ENCODE assay signal across 23 cellular contexts in genomic region chr7:93004906-93005305, GRCh38.
DNase-seq lines count a peak whose midpoint lies in the region; ATAC-seq, FAIRE-seq and TF ChIP-seq lines count a peak whose summit lies in the region.
"Had no signal": no experiment of that assay in that cellular context is flagged by ENCODE, and none has a peak within 500 bp of the region (broad histone marks: within the 10 kb centered on the region; RNA-seq: fewer than 3 reads in every experiment).

No MANE protein-coding gene starts in this region.

- POLR2A ChIA-PET in K562 (lab: Yijun Ruan, JAX), result interaction anchor here (0.7 to 1.6 kb wide), 4 partner anchors 9 to 629 kb away, joined by 3 to 6 read pairs (median 4); no protein-coding TSS in a partner anchor

- peak; percentile 89 for FAIRE-seq in K562 (lab: Jason Lieb, UNC)
- FAIRE-seq: A204.1, G401.6, GM12891, GM19239 had no signal

- no peaks in the 10 kb centered on the region for H3K9me1 ChIP-seq in K562 (ENCODE audit: control insufficient read depth, insufficient read depth, low read length)

- H2BK5ac ChIP-seq in neuronal stem cell (ENCODE audit: low read length), result no peak overlapping the region

- no peak overlapping the region for H3K4ac ChIP-seq in neuronal stem cell (ENCODE audit: low read length)

- H3K27me3 ChIP-seq in K562 (ENCODE audit: control insufficient read depth in 2 of 2, insufficient read depth in 2 of 2, low read length in 2 of 2) (no peaks in the 10 kb centered on the region), neuronal stem cell (ENCODE audit: control insufficient read depth in 3 of 3, insufficient read depth in 3 of 3, low read depth in 1 of 3, low read length in 3 of 3) (no peaks in the 10 kb centered on the region), suprapubic skin (no peaks in the 10 kb centered on the region)
- H3K27me3 ChIP-seq: BLaER1 had no signal

- no peak overlapping the region for H2BK15ac ChIP-seq in neuronal stem cell (ENCODE audit: low read length)

- peak overlapping the region; percentile 58 for H3K4me2 ChIP-seq in K562 (ENCODE audit: insufficient read depth, low read length)
- no peak overlapping the region for H3K4me2 ChIP-seq in neuronal stem cell (ENCODE audit: insufficient read depth, low read length, poor library complexity, severe bottlenecking)
- H3K4me2 ChIP-seq: BLaER1 had no signal

- no peaks in the 10 kb centered on the region for H3K36me3 ChIP-seq in K562 (ENCODE audit: control insufficient read depth, insufficient read depth, low read length)
- H3K36me3 ChIP-seq in neuronal stem cell (replicated peaks in 1 of 2; ENCODE audit: control insufficient read depth in 2 of 2, insufficient read depth in 2 of 2, low read length in 2 of 2), result no peaks in the 10 kb centered on the region
- no peaks in the 10 kb centered on the region for H3K36me3 ChIP-seq in suprapubic skin
- H3K36me3 ChIP-seq: BE2C, BLaER1 had no signal

- no peaks in the 10 kb centered on the region for H4K20me1 ChIP-seq in K562 (replicated peaks; ENCODE audit: control insufficient read depth, insufficient read depth, low read length)
- H4K20me1 ChIP-seq: BLaER1 had no signal

- H3K9ac ChIP-seq in K562 (ENCODE audit: insufficient read depth in 1 of 2, low read depth in 2 of 2, low read length in 2 of 2) (0 out of 4 replicates have a peak overlapping the region, but pooled peaks of 1 of the 2 experiments have one; percentile 23), neuronal stem cell (ENCODE audit: low read depth, low read length, poor library complexity) (no peak overlapping the region)
- H3K9ac ChIP-seq: BLaER1 had no signal

- ATAC-seq in K562 (peak; percentile 91), HG03432 (IDR thresholded peaks at IDR 0.05; ENCODE audit: unreplicated experiment) (no peak), HG02970 (IDR thresholded peaks at IDR 0.05; ENCODE audit: low FRiP score, unreplicated experiment) (no peak)

- H3K18ac ChIP-seq in neuronal stem cell (ENCODE audit: low read length), result no peak overlapping the region

- H4K91ac ChIP-seq in neuronal stem cell (ENCODE audit: low read depth, low read length, poor library complexity), result peak overlapping the region; percentile 86

- no peak overlapping the region for H3K4me3 ChIP-seq in K562
- H3K4me3 ChIP-seq in neuronal stem cell (ENCODE audit: low read length in 2 of 2), result no peak overlapping the region
- no peak overlapping the region for H3K4me3 ChIP-seq in suprapubic skin
- H3K4me3 ChIP-seq: BLaER1 had no signal

- H3K23ac ChIP-seq in neuronal stem cell (ENCODE audit: low read depth, low read length, poor library complexity), result no peak overlapping the region

- no peak overlapping the region for H2BK12ac ChIP-seq in neuronal stem cell (ENCODE audit: low read length)

- no peak overlapping the region for H2BK120ac ChIP-seq in neuronal stem cell (ENCODE audit: low read depth, low read length)

- intact Hi-C loops in K562 (cut with micrococcal nuclease), result loop anchor here (5.0 kb wide), 2 partner anchors 42 to 168 kb away; partner anchors contain the start of gene CDK6

- TF ChIP-seq EP300 in K562 (IDR thresholded peaks at IDR 0.05; ENCODE audit: low read length) (peak; percentile 85; the same call in 1 of the 2 replicates), suprapubic skin (IDR thresholded peaks at IDR 0.05) (no peak)

- no peak overlapping the region for H3K14ac ChIP-seq in neuronal stem cell (ENCODE audit: low read length)

- H3K9me3 ChIP-seq in K562 (replicated peaks; ENCODE audit: control insufficient read depth, insufficient read depth, low read depth, low read length) (peaks cover 3% of the 10 kb centered on the region), neuronal stem cell (replicated peaks in 1 of 2; ENCODE audit: control insufficient read depth in 2 of 2, insufficient read depth in 1 of 2, low read depth in 1 of 2, low read length in 2 of 2) (peaks cover 0 to 2% of the 10 kb centered on the region in 2 donors), suprapubic skin (no peaks in the 10 kb centered on the region)
- H3K9me3 ChIP-seq: BE2C, BLaER1 had no signal

- H3K27ac ChIP-seq in K562 (ENCODE audit: extremely low read depth, low read depth, low read length) (peak overlapping the region; percentile 66), neuronal stem cell (replicated peaks; ENCODE audit: low read length) (no peak overlapping the region), suprapubic skin (no peak overlapping the region)
- H3K27ac ChIP-seq: BLaER1 had no signal

- in situ Hi-C loops in K562 (cut with MboI), result no loop called here

- TF ChIP-seq POLR2A in K562 (conservative IDR thresholded peaks at IDR 0.05) (no peak), erythroblast (IDR thresholded peaks at IDR 0.05; ENCODE audit: low read length) (no peak), suprapubic skin (IDR thresholded peaks at IDR 0.05) (no peak)

- 3% methylated on average over 2 of the region's 2 CpGs for WGBS in K562 (ENCODE audit: insufficient coverage, low coverage, missing lambda C conversion rate)
- no CpG with 5 or more reads among the region's 2 CpGs for WGBS in neuronal stem cell (ENCODE audit: extremely low coverage in 2 of 2, insufficient read length in 2 of 2, insufficient replicate concordance in 1 of 2), 2 donors
- 77% methylated on average over 2 of the region's 2 CpGs for WGBS in suprapubic skin

- no peak for TF ChIP-seq RAD21 in K562 (CRISPR knock-in tag; conservative IDR thresholded peaks at IDR 0.05 in 1 of 2, IDR thresholded peaks at IDR 0.05 in 1 of 2)

- no peaks in the 10 kb centered on the region for H3K79me1 ChIP-seq in neuronal stem cell (ENCODE audit: low read depth, low read length)

- no TSS peak for BruUV-seq in K562 (replicated peaks; lab: Mats Ljungman, UMichigan)

- DNase-seq in K562 (ENCODE audit: extremely low read depth in 1 of 4, low spot score in 3 of 4) (peak in 3 of 4 experiments; percentile 27 to 93 (median 87)), erythroblast (lab: John Stamatoyannopoulos, UW) (peak; percentile 44 to 79), neuronal stem cell (ENCODE audit: low spot score) (no peak), suprapubic skin (ENCODE audit: low spot score in 2 of 2) (no peak), NCI-H1105 (lab: John Stamatoyannopoulos, UW) (no peak)
- DNase-seq: 8988T; ACHN; BE2C; C1 segment of cervical spinal cord; CD4-positive, alpha-beta memory T cell; CD4-positive, CD25-positive, alpha-beta regulatory T cell; CD8-positive, alpha-beta memory T cell; COR-L47; DMS 273 treated with DMSO at 0.1 percent for 48 hours; DMS79 treated with DMSO at 0.1 percent for 48 hours; GF-D8 had no signal

- TF ChIP-seq CTCF in K562 (IDR thresholded peaks at IDR 0.05 in 2 of 3, conservative IDR thresholded peaks at IDR 0.05 in 1 of 3; ENCODE audit: insufficient read depth in 2 of 3, low read depth in 1 of 3, low read length in 3 of 3) (no peak), suprapubic skin (IDR thresholded peaks at IDR 0.05) (no peak)

- peak overlapping the region; percentile 45 for H4K8ac ChIP-seq in neuronal stem cell (ENCODE audit: low read depth, low read length)

- H3K79me2 ChIP-seq in K562 (ENCODE audit: control insufficient read depth, insufficient read depth, low read length), result no peaks in the 10 kb centered on the region

- H2AK5ac ChIP-seq in neuronal stem cell (ENCODE audit: low read depth, low read length), result no peak overlapping the region

- peaks cover 14 to 37% of the 10 kb centered on the region in 2 experiments; a peak in 4 of 5 replicates for H3K4me1 ChIP-seq in K562 (replicated peaks in 1 of 2; ENCODE audit: control insufficient read depth in 2 of 2, insufficient read depth in 2 of 2, low read length in 2 of 2)
- no peaks in the 10 kb centered on the region for H3K4me1 ChIP-seq in neuronal stem cell (ENCODE audit: control insufficient read depth in 2 of 2, insufficient read depth in 1 of 2, low read depth in 1 of 2, low read length in 2 of 2)
- no peaks in the 10 kb centered on the region for H3K4me1 ChIP-seq in suprapubic skin
- H3K4me1 ChIP-seq: BE2C, BLaER1 had no signal

- H2AFZ ChIP-seq in K562 (ENCODE audit: low read depth, low read length) (peak overlapping the region; percentile 86), neuronal stem cell (ENCODE audit: low read length) (no peak overlapping the region)

- CTCF ChIA-PET in K562 (lab: Yijun Ruan, JAX; ENCODE audit: low intra/inter-chr PET ratio), result no interaction called here

TF ChIP-seq in K562, 482 proteins besides CTCF, POLR2A, EP300 and RAD21 (continues in another document):
- TF ChIP-seq USF1 (CRISPR knock-in tag; IDR thresholded peaks at IDR 0.05), result no peak
- no peak for TF ChIP-seq HMGN3 (IDR thresholded peaks at IDR 0.05; ENCODE audit: borderline replicate concordance, extremely low read depth, insufficient read length, low read depth, low read length)
- no peak for TF ChIP-seq MCM3 (IDR thresholded peaks at IDR 0.05)
- peak; percentile 70 to 75; a peak in 3 of 4 replicates for TF ChIP-seq RCOR1 (IDR thresholded peaks at IDR 0.05; ENCODE audit: borderline replicate concordance in 1 of 2, low read depth in 2 of 2, low read length in 2 of 2)
- peak; percentile 17; the same call in 1 of the 2 replicates for TF ChIP-seq MAFF (IDR thresholded peaks at IDR 0.05; ENCODE audit: low read length)
- no peak for TF ChIP-seq TSC22D4 (tag; IDR thresholded peaks at IDR 0.05)
- no peak for TF ChIP-seq CTCFL (IDR thresholded peaks at IDR 0.05; ENCODE audit: borderline replicate concordance, insufficient read depth, low read depth, low read length, poor library complexity, severe bottlenecking)
- TF ChIP-seq ZNF316 (IDR thresholded peaks at IDR 0.05), result peak; percentile 54; the same call in 1 of the 2 replicates

Comparison
In these comparisons a context has a peak if more than half of its experiments do, and no peak if none do; other contexts are left out.
1. DNase-seq: peak in K562 (3 of 4) and erythroblast (2 of 2); none in neuronal stem cell (single experiment), suprapubic skin (0 of 2) and NCI-H1105 (single experiment).